Comparison of ENCODE assay signal across 1 cellular context in genomic region chr1:43271186-43272118, GRCh38.
TF ChIP-seq lines count a peak whose summit lies in the region.

No MANE protein-coding gene starts in this region.

TF ChIP-seq in HEK293, 187 proteins besides CTCF, POLR2A, EP300 and RAD21 (continued from another document):
- TF ChIP-seq PRDM10 (tag by site-specific recombination; IDR thresholded peaks at IDR 0.05): no peak
- no peak for TF ChIP-seq ZNF10 (tag by site-specific recombination; IDR thresholded peaks at IDR 0.05)
- no peak for TF ChIP-seq ZBTB17 (tag by site-specific recombination; IDR thresholded peaks at IDR 0.05)
- TF ChIP-seq ZNF776 (tag by site-specific recombination; IDR thresholded peaks at IDR 0.05; ENCODE audit: borderline replicate concordance): no peak
- no peak for TF ChIP-seq ZNF2 (tag by site-specific recombination; IDR thresholded peaks at IDR 0.05)
- TF ChIP-seq ZNF324 (tag by site-specific recombination; IDR thresholded peaks at IDR 0.05): no peak
- TF ChIP-seq ZFP69B (tag by site-specific recombination; IDR thresholded peaks at IDR 0.05): no peak
- TF ChIP-seq ZNF560 (tag by site-specific recombination; IDR thresholded peaks at IDR 0.05; ENCODE audit: borderline replicate concordance): no peak
